ENCODE assay signal across 13 cellular contexts in the genomic region with DNA sequence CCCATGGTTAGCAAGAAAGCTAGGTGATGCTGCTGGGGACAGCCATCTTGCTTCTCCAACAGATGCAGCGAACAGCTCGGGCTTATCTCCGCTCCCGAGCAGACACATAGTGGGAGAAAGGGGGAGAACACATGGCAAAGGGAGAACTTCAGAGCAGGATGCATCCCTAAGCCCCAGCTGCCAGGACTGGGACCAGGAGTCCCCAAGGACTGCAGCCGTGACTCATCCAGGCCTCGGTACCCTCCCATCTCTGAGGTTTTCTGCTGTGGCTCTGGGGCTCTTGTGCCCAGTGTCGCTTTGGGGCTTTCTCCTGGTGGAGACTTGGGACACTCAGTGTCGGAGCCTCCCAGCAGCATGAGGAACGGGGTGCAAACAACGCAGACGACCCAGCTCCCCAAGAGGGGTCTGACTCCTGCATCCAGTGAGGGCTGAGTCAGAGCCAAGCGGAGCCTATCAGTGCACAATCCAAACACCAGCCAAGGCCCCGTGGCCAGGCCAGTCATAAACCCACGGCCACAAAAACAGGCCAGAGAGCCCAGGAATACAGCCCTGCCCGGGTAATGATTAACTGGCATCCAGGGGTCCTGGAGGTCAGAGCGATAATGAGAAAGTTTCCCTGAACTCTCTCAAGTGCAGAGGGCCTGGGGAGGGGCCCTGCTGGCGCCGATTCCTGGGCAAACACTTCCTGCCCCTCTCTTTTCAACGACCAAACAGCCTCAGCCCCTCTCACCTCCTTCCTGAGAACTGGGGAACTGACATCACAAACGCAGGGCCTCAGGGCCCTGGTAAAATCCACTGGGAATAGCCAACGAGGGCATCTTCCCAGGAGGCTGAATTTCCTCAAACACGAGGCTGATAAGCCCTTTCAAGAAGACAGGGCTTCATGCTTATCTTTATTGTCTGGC.
DNase-seq lines count a peak whose midpoint lies in the region; ATAC-seq and TF ChIP-seq lines count a peak whose summit lies in the region.
"Had no signal": no experiment of that assay in that cellular context is flagged by ENCODE, and none has a peak within 500 bp of the region (broad histone marks: within the 10 kb centered on the region; RNA-seq: fewer than 3 reads in every experiment).

No MANE protein-coding gene starts in this region.

- no peak overlapping the region; the same call in 1 of the 2 replicates for H3K4ac ChIP-seq in IMR-90 (ENCODE audit: low read depth, low read length)

- no peak overlapping the region for H2BK120ac ChIP-seq in IMR-90 (ENCODE audit: low read depth, low read length)

- WGBS in IMR-90 (ENCODE audit: extremely low coverage in 2 of 2, insufficient read length in 1 of 2), 2 experiments = 49% methylated on average over 5 of the region's 22 CpGs; no CpG with 5 or more reads in 1 of the 2 experiments
- WGBS in body of pancreas, 2 donors = 7 to 34% methylated on average over 3 to 22 of the region's 22 CpGs

- no peaks in the 10 kb centered on the region for H3K36me3 Mint-ChIP-seq in activated CD8-positive, alpha-beta T cell treated with anti-CD3 and anti-CD28 coated beads for 36 hours (ENCODE audit: low read depth)
- H3K36me3 Mint-ChIP-seq: activated naive CD4-positive, alpha-beta T cell treated with anti-CD3 and anti-CD28 coated beads, Interleukin-2, amount 10 ng/mL, durations not matched to agents 7 days and 5 days had no signal

- TF ChIP-seq RAD21 in IMR-90 (IDR thresholded peaks at IDR 0.05; ENCODE audit: low read length) = no peak

- TF ChIP-seq CTCF in IMR-90 (conservative IDR thresholded peaks at IDR 0.05; ENCODE audit: low read depth, low read length) (no peak), body of pancreas (IDR thresholded peaks at IDR 0.05) (no peak)
- TF ChIP-seq CTCF in activated CD8-positive, alpha-beta T cell treated with anti-CD3 and anti-CD28 coated beads for 36 hours (IDR thresholded peaks at IDR 0.05) = no peak

- H3K4me2 ChIP-seq in BLaER1 (peak overlapping the region; percentile 55), IMR-90 (ENCODE audit: low read depth, low read length) (no peak overlapping the region)

- no peaks in the 10 kb centered on the region for H3K27me3 Mint-ChIP-seq in activated CD8-positive, alpha-beta T cell treated with anti-CD3 and anti-CD28 coated beads for 36 hours
- H3K27me3 Mint-ChIP-seq: activated naive CD4-positive, alpha-beta T cell treated with anti-CD3 and anti-CD28 coated beads, Interleukin-2, amount 10 ng/mL, durations not matched to agents 7 days and 5 days had no signal

- no peaks in the 10 kb centered on the region for H4K20me1 ChIP-seq in BLaER1
- no peaks in the 10 kb centered on the region for H4K20me1 ChIP-seq in IMR-90 (ENCODE audit: insufficient read depth, low read length)

- H3K56ac ChIP-seq in IMR-90 (ENCODE audit: extremely low read depth, insufficient read depth, low read length) = no peak overlapping the region

- H2BK20ac ChIP-seq in IMR-90 (ENCODE audit: low read depth, low read length) = no peak overlapping the region

- peak; percentile 35 for ATAC-seq in IMR-90 (ENCODE audit: low read depth)
- peak; percentile 62 for ATAC-seq in body of pancreas
- ATAC-seq in activated CD8-positive, alpha-beta T cell treated with anti-CD3 and anti-CD28 coated beads for 36 hours = no peak

- no peaks in the 10 kb centered on the region for H3K36me3 ChIP-seq in BLaER1
- H3K36me3 ChIP-seq in IMR-90 (ENCODE audit: control insufficient read depth, insufficient read depth, low read length) = no peaks in the 10 kb centered on the region
- H3K36me3 ChIP-seq in body of pancreas (replicated peaks in 1 of 2; ENCODE audit: insufficient read depth in 1 of 2, low read depth in 2 of 2) = no peaks in the 10 kb centered on the region
- H3K36me3 ChIP-seq in muscle layer of duodenum (ENCODE audit: control insufficient read depth in 1 of 2, insufficient read depth in 2 of 2, low read length in 2 of 2) = no peaks in the 10 kb centered on the region

- no peak overlapping the region for H4K8ac ChIP-seq in IMR-90 (ENCODE audit: low read depth in 2 of 2, low read length in 2 of 2)

- no peak overlapping the region for H3K27ac Mint-ChIP-seq in activated CD8-positive, alpha-beta T cell treated with anti-CD3 and anti-CD28 coated beads for 36 hours
- H3K27ac Mint-ChIP-seq: activated naive CD4-positive, alpha-beta T cell treated with anti-CD3 and anti-CD28 coated beads, Interleukin-2, amount 10 ng/mL, durations not matched to agents 7 days and 5 days; B cell had no signal

- no peak overlapping the region for H3K18ac ChIP-seq in IMR-90 (ENCODE audit: low read depth, low read length)

- TF ChIP-seq POLR2A in IMR-90 (IDR thresholded peaks at IDR 0.05; ENCODE audit: low read depth, low read length) (no peak), body of pancreas (IDR thresholded peaks at IDR 0.05) (no peak)

- peak overlapping the region; percentile 62 for H2AFZ ChIP-seq in IMR-90 (replicated peaks; ENCODE audit: low read length, poor library complexity)

- H3K4me3 Mint-ChIP-seq in activated CD8-positive, alpha-beta T cell treated with anti-CD3 and anti-CD28 coated beads for 36 hours = no peak overlapping the region
- H3K4me3 Mint-ChIP-seq: activated naive CD4-positive, alpha-beta T cell treated with anti-CD3 and anti-CD28 coated beads, Interleukin-2, amount 10 ng/mL, durations not matched to agents 7 days and 5 days; B cell had no signal

- no peaks in the 10 kb centered on the region for H3K9me3 ChIP-seq in BLaER1
- no peaks in the 10 kb centered on the region for H3K9me3 ChIP-seq in IMR-90 (ENCODE audit: control insufficient read depth, insufficient read depth, low read length)
- no peaks in the 10 kb centered on the region for H3K9me3 ChIP-seq in body of pancreas
- H3K9me3 ChIP-seq in muscle layer of duodenum (ENCODE audit: control insufficient read depth in 1 of 2, low read length in 2 of 2) = no peaks in the 10 kb centered on the region

- in situ Hi-C loops in IMR-90 (cut with MboI; ENCODE audit: low sequenced_read_pairs) = no loop called here

- peaks cover 26% of the 10 kb centered on the region for H3K4me1 ChIP-seq in BLaER1
- peaks cover 18% of the 10 kb centered on the region; the same call in 1 of the 2 replicates for H3K4me1 ChIP-seq in IMR-90 (ENCODE audit: control insufficient read depth, insufficient read depth, low read length)
- H3K4me1 ChIP-seq in body of pancreas = peaks cover 69% of the 10 kb centered on the region
- peaks cover 0 to 14% of the 10 kb centered on the region in 2 donors for H3K4me1 ChIP-seq in muscle layer of duodenum (ENCODE audit: control insufficient read depth in 1 of 2, insufficient read depth in 2 of 2, low read length in 2 of 2)

- peak overlapping the region; percentile 51; the same call in 1 of the 2 replicates for H3K23ac ChIP-seq in IMR-90 (ENCODE audit: low read depth, low read length)

- BruUV-seq in IMR-90 (replicated peaks; lab: Mats Ljungman, UMichigan) = no TSS peak

- no peak overlapping the region; the same call in 1 of the 2 replicates for H3K9ac ChIP-seq in BLaER1
- H3K9ac ChIP-seq in IMR-90 (ENCODE audit: low read depth, low read length) = no peak overlapping the region

- H4K5ac ChIP-seq in IMR-90 (ENCODE audit: low read depth, low read length) = no peak overlapping the region

- no peak overlapping the region for H2AK5ac ChIP-seq in IMR-90 (ENCODE audit: low read depth, low read length)

- H3K27ac ChIP-seq in BLaER1 (no peak overlapping the region), IMR-90 (ENCODE audit: insufficient read depth, low read length) (no peak overlapping the region), body of pancreas (peak overlapping the region; percentile 55 to 77 (median 74)), muscle layer of duodenum (ENCODE audit: low read length) (peak overlapping the region; percentile 34)

- no peak overlapping the region for H2BK15ac ChIP-seq in IMR-90 (ENCODE audit: low read depth, low read length)

- peak overlapping the region; percentile 15 for H2AK9ac ChIP-seq in IMR-90 (replicated peaks; ENCODE audit: low read depth, low read length, poor library complexity)

- H3K4me1 Mint-ChIP-seq in activated CD8-positive, alpha-beta T cell treated with anti-CD3 and anti-CD28 coated beads for 36 hours (ENCODE audit: low read depth) = peaks cover 4% of the 10 kb centered on the region
- H3K4me1 Mint-ChIP-seq: activated naive CD4-positive, alpha-beta T cell treated with anti-CD3 and anti-CD28 coated beads, Interleukin-2, amount 10 ng/mL, durations not matched to agents 7 days and 5 days had no signal

- intact Hi-C loops in IMR-90 (cut with micrococcal nuclease) = no loop called here
- intact Hi-C loops in body of pancreas (cut with DNase I) = no loop called here
- intact Hi-C loops in activated CD8-positive, alpha-beta T cell treated with anti-CD3 and anti-CD28 coated beads for 36 hours (cut with micrococcal nuclease) = no loop called here

- no peak overlapping the region for H2BK5ac ChIP-seq in IMR-90 (ENCODE audit: low read depth, low read length, poor library complexity, severe bottlenecking)

- H3K79me1 ChIP-seq in IMR-90 (ENCODE audit: low read depth in 1 of 2, low read length in 2 of 2) = no peaks in the 10 kb centered on the region

- DNase-seq in IMR-90 = peak; percentile 23
- peak; percentile 67 to 78 (median 75) for DNase-seq in body of pancreas
- DNase-seq in activated CD8-positive, alpha-beta T cell treated with anti-CD3 and anti-CD28 coated beads for 36 hours = no peak
- no peak for DNase-seq in stimulated activated naive CD4-positive, alpha-beta T cell (lab: John Stamatoyannopoulos, UW)
- DNase-seq in NOMO-1 (lab: John Stamatoyannopoulos, UW; ENCODE audit: unreplicated experiment in 2 of 2) = no peak
- no peak for DNase-seq in central memory CD4-positive, alpha-beta T cell
- DNase-seq: activated CD4-positive, alpha-beta T cell treated with anti-CD3 and anti-CD28 coated beads for 4 hours; activated naive CD4-positive, alpha-beta T cell treated with anti-CD3 and anti-CD28 coated beads, Interleukin-2, amount 10 ng/mL, durations not matched to agents 7 days and 5 days; dermis blood vessel endothelial cell; NCI-H1930 had no signal

- dilution Hi-C loops in IMR-90 (cut with HindIII; ENCODE audit: low sequenced_read_pairs, unreplicated experiment) = no loop called here

- POLR2A ChIA-PET in IMR-90 (lab: Charles Lee; ENCODE audit: unreplicated experiment) = no interaction called here
- POLR2A ChIA-PET in activated CD8-positive, alpha-beta T cell treated with anti-CD3 and anti-CD28 coated beads for 36 hours (lab: Charles Lee) = no interaction called here

- H3K9me1 ChIP-seq in IMR-90 (ENCODE audit: insufficient read depth, low read length) = peaks cover 10% of the 10 kb centered on the region

- H3K14ac ChIP-seq in IMR-90 (replicated peaks; ENCODE audit: low read depth, low read length) = no peak overlapping the region

- H3K9me3 Mint-ChIP-seq in activated CD8-positive, alpha-beta T cell treated with anti-CD3 and anti-CD28 coated beads for 36 hours = peaks cover 1% of the 10 kb centered on the region

- H3K4me3 ChIP-seq in BLaER1 (no peak overlapping the region), IMR-90 (ENCODE audit: insufficient read depth, low read depth, low read length) (no peak overlapping the region), body of pancreas (no peak overlapping the region), muscle layer of duodenum (ENCODE audit: low read depth in 1 of 2, low read length in 2 of 2) (no peak overlapping the region)

- H3K27me3 ChIP-seq in BLaER1 (no peaks in the 10 kb centered on the region), IMR-90 (ENCODE audit: control insufficient read depth, insufficient read depth, low read length) (peaks cover 2% of the 10 kb centered on the region; the same call in 1 of the 2 replicates), body of pancreas (no peaks in the 10 kb centered on the region), muscle layer of duodenum (ENCODE audit: low read depth, low read length) (no peaks in the 10 kb centered on the region)

- CTCF ChIA-PET in IMR-90 (lab: Yijun Ruan, JAX) = no interaction called here
- CTCF ChIA-PET in activated CD8-positive, alpha-beta T cell treated with anti-CD3 and anti-CD28 coated beads for 36 hours (lab: Charles Lee) = no interaction called here

- no peak overlapping the region for H4K91ac ChIP-seq in IMR-90 (ENCODE audit: insufficient read depth, low read depth, low read length)

Comparison
In these comparisons a context has a peak if more than half of its experiments do, and no peak if none do; other contexts are left out.
1. H3K27ac ChIP-seq: peak in body of pancreas (4 of 4) and muscle layer of duodenum (single experiment); none in BLaER1 (single experiment) and IMR-90 (single experiment).
2. DNase-seq: peak in IMR-90 (single experiment) and body of pancreas (4 of 4); none in activated CD8-positive, alpha-beta T cell treated with anti-CD3 and anti-CD28 coated beads for 36 hours (single experiment), stimulated activated naive CD4-positive, alpha-beta T cell (0 of 6), NOMO-1 (0 of 2) and central memory CD4-positive, alpha-beta T cell (single experiment).